ENCODE assay signal across 7 cellular contexts in genomic region chr22:35921777-35922176, GRCh38.
DNase-seq lines count a peak whose midpoint lies in the region; ATAC-seq, FAIRE-seq and TF ChIP-seq lines count a peak whose summit lies in the region.

No MANE protein-coding gene starts in this region.

- H3K27me3 ChIP-seq in Karpas-422 (ENCODE audit: low read length) (no peaks in the 10 kb centered on the region), SJCRH30 (no peaks in the 10 kb centered on the region), bronchial epithelial cell (ENCODE audit: control insufficient read depth, insufficient read depth, low read length) (no peaks in the 10 kb centered on the region)

- peak; percentile 64 for TF ChIP-seq CTCF in bronchial epithelial cell (IDR thresholded peaks at IDR 0.05; ENCODE audit: insufficient read depth, low read length, severe bottlenecking)

- H2AFZ ChIP-seq in Karpas-422 (ENCODE audit: low read length) = no peak overlapping the region

- no peak for FAIRE-seq in bronchial epithelial cell (lab: Jason Lieb, UNC)

- H3K4me1 ChIP-seq in Karpas-422 (ENCODE audit: low read length) (no peaks in the 10 kb centered on the region), SJCRH30 (no peaks in the 10 kb centered on the region)

- H3K27ac ChIP-seq in Karpas-422 (ENCODE audit: low read length) (no peak overlapping the region), SJCRH30 (no peak overlapping the region)

- H3K9me2 ChIP-seq in Karpas-422 (replicated peaks; ENCODE audit: insufficient read depth, low read length) = no peaks in the 10 kb centered on the region

- H3K9me3 ChIP-seq in Karpas-422 (ENCODE audit: low read length) (no peaks in the 10 kb centered on the region), SJCRH30 (replicated peaks) (no peaks in the 10 kb centered on the region)

- in situ Hi-C loops in G401 (cut with HindIII; ENCODE audit: low sequenced_read_pairs) = no loop called here

- ATAC-seq in GM21737 (IDR thresholded peaks at IDR 0.05; ENCODE audit: unreplicated experiment) = no peak

- H3K36me3 ChIP-seq in Karpas-422 (ENCODE audit: insufficient read depth, low read length) (no peaks in the 10 kb centered on the region), SJCRH30 (no peaks in the 10 kb centered on the region; the same call in 1 of the 2 replicates), bronchial epithelial cell (ENCODE audit: control insufficient read depth, insufficient read depth, low read length) (no peaks in the 10 kb centered on the region)

- H3K4me3 ChIP-seq in Karpas-422 (ENCODE audit: low read length) (no peak overlapping the region), SJCRH30 (no peak overlapping the region), bronchial epithelial cell (ENCODE audit: low read depth, low read length) (no peak overlapping the region)

- H4K20me1 ChIP-seq in Karpas-422 (ENCODE audit: insufficient read depth, low read depth, low read length) = peaks cover 21% of the 10 kb centered on the region

- DNase-seq in G401 (ENCODE audit: low spot score) (peak; percentile 68), Karpas-422 (peak; percentile 78), SJCRH30 (peak; percentile 76 to 87), bronchial epithelial cell (ENCODE audit: low read depth) (peak; percentile 88), kidney glomerular epithelial cell (lab: John Stamatoyannopoulos, UW) (peak; percentile 74)
- DNase-seq in stimulated activated CD4-positive, alpha-beta T cell treated with anti-CD3 and anti-CD28 coated beads, TNF-alpha, amount 100 ng/mL, for 24 hours (ENCODE audit: low read depth in 3 of 3) = peak; percentile 4 to 12 (median 7)

- H3K9ac ChIP-seq in Karpas-422 (ENCODE audit: low read length) = no peak overlapping the region

- no peaks in the 10 kb centered on the region for H3K79me2 ChIP-seq in Karpas-422 (ENCODE audit: low read length)

- no peak overlapping the region for H3K4me2 ChIP-seq in Karpas-422 (ENCODE audit: low read depth, low read length, poor library complexity, severe bottlenecking)

Comparison
In these comparisons a context has a peak if more than half of its experiments do, and no peak if none do; other contexts are left out.
1. DNase-seq: peak in every context shown above with its lines; median percentile 88 in bronchial epithelial cell; 82 in SJCRH30; 78 in Karpas-422; 74 in kidney glomerular epithelial cell; 68 in G401; 7 in stimulated activated CD4-positive, alpha-beta T cell treated with anti-CD3 and anti-CD28 coated beads, TNF-alpha, amount 100 ng/mL, for 24 hours.